ENCODE assay signal across 24 cellular contexts in genomic region chr3:25960776-25961175, GRCh38.
"Had no signal": no experiment of that assay in that cellular context is flagged by ENCODE, and none has a peak within 500 bp of the region (broad histone marks: within the 10 kb centered on the region; RNA-seq: fewer than 3 reads in every experiment).

No MANE protein-coding gene starts in this region.

- H3K36me3 ChIP-seq: left ventricle myocardium inferior, pancreas, prostate gland, spleen, tibial nerve, uterus had no signal

- H3K4me1 ChIP-seq: pancreas, prostate gland, spleen, tibial nerve, uterus had no signal

- H3K27ac ChIP-seq: left ventricle myocardium inferior, pancreas, prostate gland, skin epidermis, spleen, tibial nerve, uterus had no signal

- H3K36me3 Mint-ChIP-seq: naive thymus-derived CD4-positive, alpha-beta T cell; natural killer cell treated with Interleukin-12 subunit alpha and Interleukin-12 subunit beta and Interleukin-15 and Interleukin-18, amount 100 ng/mL, for 72 hours; stimulated activated effector memory CD8-positive, alpha-beta T cell treated with anti-CD3 and anti-CD28 coated beads, Interleukin-12 subunit alpha, Interleukin-12 subunit beta, amount 100 ng/mL, for 72 hours; type B pancreatic cell had no signal

- DNase-seq: islet precursor cell; left ventricle myocardium inferior; midbrain; mucosa of descending colon; naive thymus-derived CD4-positive, alpha-beta T cell; nucleus accumbens; pancreas; posterior cingulate gyrus; retina; right cardiac atrium; spleen; stimulated activated CD4-positive, alpha-beta T cell treated with anti-CD3 and anti-CD28 coated beads, Interleukin-4, amount 100 ng/mL, for 24 hours; stimulated activated naive CD4-positive, alpha-beta T cell treated with Interleukin-2 at 50 U/mL for 16 hours; stimulated activated naive CD8-positive, alpha-beta T cell treated with anti-CD3 and anti-CD28 coated beads, Interleukin-15, amount 100 ng/mL, for 72 hours; substantia nigra; uterus had no signal

- ATAC-seq: mucosa of descending colon; naive thymus-derived CD4-positive, alpha-beta T cell; natural killer cell treated with Interleukin-12 subunit alpha and Interleukin-12 subunit beta and Interleukin-15 and Interleukin-18, amount 100 ng/mL, for 72 hours; pancreas; right cardiac atrium; sciatic nerve; stimulated activated effector memory CD8-positive, alpha-beta T cell treated with anti-CD3 and anti-CD28 coated beads, Interleukin-12 subunit alpha, Interleukin-12 subunit beta, amount 100 ng/mL, for 72 hours; stimulated activated naive CD8-positive, alpha-beta T cell treated with anti-CD3 and anti-CD28 coated beads, Interleukin-15, amount 100 ng/mL, for 72 hours had no signal

- H3K4me3 ChIP-seq: left ventricle myocardium inferior, lung, mucosa of descending colon, pancreas, prostate gland, skin epidermis, spleen, tibial nerve, uterus had no signal

- H3K27me3 ChIP-seq: pancreas, spleen, tibial nerve, uterus had no signal

- H3K9me3 Mint-ChIP-seq: naive thymus-derived CD4-positive, alpha-beta T cell; natural killer cell treated with Interleukin-12 subunit alpha and Interleukin-12 subunit beta and Interleukin-15 and Interleukin-18, amount 100 ng/mL, for 72 hours; stimulated activated effector memory CD8-positive, alpha-beta T cell treated with anti-CD3 and anti-CD28 coated beads, Interleukin-12 subunit alpha, Interleukin-12 subunit beta, amount 100 ng/mL, for 72 hours; stimulated activated naive CD8-positive, alpha-beta T cell treated with anti-CD3 and anti-CD28 coated beads, Interleukin-15, amount 100 ng/mL, for 72 hours; type B pancreatic cell had no signal

- H3K9me3 ChIP-seq: left ventricle myocardium inferior, mucosa of descending colon, pancreas, prostate gland, spleen, tibial nerve, uterus had no signal

- H3K4me1 Mint-ChIP-seq: naive thymus-derived CD4-positive, alpha-beta T cell; stimulated activated effector memory CD8-positive, alpha-beta T cell treated with anti-CD3 and anti-CD28 coated beads, Interleukin-12 subunit alpha, Interleukin-12 subunit beta, amount 100 ng/mL, for 72 hours; stimulated activated naive CD8-positive, alpha-beta T cell treated with anti-CD3 and anti-CD28 coated beads, Interleukin-15, amount 100 ng/mL, for 72 hours had no signal

- H3K4me3 Mint-ChIP-seq: naive thymus-derived CD4-positive, alpha-beta T cell; natural killer cell treated with Interleukin-12 subunit alpha and Interleukin-12 subunit beta and Interleukin-15 and Interleukin-18, amount 100 ng/mL, for 72 hours; stimulated activated effector memory CD8-positive, alpha-beta T cell treated with anti-CD3 and anti-CD28 coated beads, Interleukin-12 subunit alpha, Interleukin-12 subunit beta, amount 100 ng/mL, for 72 hours; stimulated activated naive CD8-positive, alpha-beta T cell treated with anti-CD3 and anti-CD28 coated beads, Interleukin-15, amount 100 ng/mL, for 72 hours; type B pancreatic cell had no signal

- H3K27me3 Mint-ChIP-seq: natural killer cell treated with Interleukin-12 subunit alpha and Interleukin-12 subunit beta and Interleukin-15 and Interleukin-18, amount 100 ng/mL, for 72 hours; stimulated activated naive CD8-positive, alpha-beta T cell treated with anti-CD3 and anti-CD28 coated beads, Interleukin-15, amount 100 ng/mL, for 72 hours; type B pancreatic cell had no signal

- H3K27ac Mint-ChIP-seq: naive thymus-derived CD4-positive, alpha-beta T cell; natural killer cell treated with Interleukin-12 subunit alpha and Interleukin-12 subunit beta and Interleukin-15 and Interleukin-18, amount 100 ng/mL, for 72 hours; stimulated activated effector memory CD8-positive, alpha-beta T cell treated with anti-CD3 and anti-CD28 coated beads, Interleukin-12 subunit alpha, Interleukin-12 subunit beta, amount 100 ng/mL, for 72 hours; stimulated activated naive CD8-positive, alpha-beta T cell treated with anti-CD3 and anti-CD28 coated beads, Interleukin-15, amount 100 ng/mL, for 72 hours; type B pancreatic cell had no signal
